1 cellular context compared by ENCODE assay signal in the genomic region with DNA sequence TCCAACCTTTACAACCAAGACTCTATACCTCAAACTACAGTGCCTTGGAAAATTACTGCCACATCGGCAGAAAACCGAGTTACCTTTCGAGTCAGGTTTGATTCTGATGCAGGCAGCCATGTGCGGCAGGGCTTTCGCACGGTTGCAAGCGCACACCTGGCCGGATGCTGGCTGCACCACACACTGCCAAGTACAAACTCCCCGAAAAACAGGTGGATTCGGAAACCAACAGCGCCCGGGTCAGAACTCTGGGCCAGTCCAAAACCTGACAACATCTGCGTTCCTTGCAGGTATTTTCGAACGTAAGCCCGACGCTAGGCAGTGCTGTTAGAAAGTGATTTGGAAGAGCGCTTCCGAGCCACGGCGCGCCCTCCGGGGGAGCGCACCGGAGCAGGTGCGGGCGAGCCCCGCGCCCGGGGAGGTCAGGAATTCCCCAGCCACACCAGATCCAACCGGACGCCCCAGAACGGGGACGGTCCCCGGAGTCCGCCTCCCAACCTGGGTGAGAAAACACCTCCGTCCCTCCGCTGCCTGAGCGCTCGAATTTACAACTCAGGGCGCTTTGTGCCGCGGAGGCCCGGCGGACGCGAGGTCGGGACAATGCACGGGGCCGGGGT.
A peak's percentile ranks its signal among the peaks of the same experiment; 100 is the strongest.
TF ChIP-seq lines count a peak whose summit lies in the region.

No MANE protein-coding gene starts in this region.

TF ChIP-seq in WTC11, 78 proteins besides CTCF, POLR2A, EP300 and RAD21 (continued from another document):
- TF ChIP-seq, protein P1, sequence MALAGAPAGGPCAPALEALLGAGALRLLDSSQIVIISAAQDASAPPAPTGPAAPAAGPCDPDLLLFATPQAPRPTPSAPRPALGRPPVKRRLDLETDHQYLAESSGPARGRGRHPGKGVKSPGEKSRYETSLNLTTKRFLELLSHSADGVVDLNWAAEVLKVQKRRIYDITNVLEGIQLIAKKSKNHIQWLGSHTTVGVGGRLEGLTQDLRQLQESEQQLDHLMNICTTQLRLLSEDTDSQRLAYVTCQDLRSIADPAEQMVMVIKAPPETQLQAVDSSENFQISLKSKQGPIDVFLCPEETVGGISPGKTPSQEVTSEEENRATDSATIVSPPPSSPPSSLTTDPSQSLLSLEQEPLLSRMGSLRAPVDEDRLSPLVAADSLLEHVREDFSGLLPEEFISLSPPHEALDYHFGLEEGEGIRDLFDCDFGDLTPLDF (CRISPR knock-in tag; IDR thresholded peaks at IDR 0.05) = no peak
- TF ChIP-seq GABPB1 (CRISPR knock-in tag; IDR thresholded peaks at IDR 0.05) (0 out of 2 replicates have a peak, but pooled peaks have one; percentile 27), PRRX2 (CRISPR knock-in tag; IDR thresholded peaks at IDR 0.05) (no peak), SOX15 (CRISPR knock-in tag; IDR thresholded peaks at IDR 0.05) (no peak), SMAD3 (CRISPR knock-in tag; IDR thresholded peaks at IDR 0.05; ENCODE audit: borderline replicate concordance) (no peak), MYBL2 (CRISPR knock-in tag; IDR thresholded peaks at IDR 0.05) (no peak), ZNF138 (CRISPR knock-in tag; conservative IDR thresholded peaks at IDR 0.05) (no peak)
- TF ChIP-seq, protein P2, sequence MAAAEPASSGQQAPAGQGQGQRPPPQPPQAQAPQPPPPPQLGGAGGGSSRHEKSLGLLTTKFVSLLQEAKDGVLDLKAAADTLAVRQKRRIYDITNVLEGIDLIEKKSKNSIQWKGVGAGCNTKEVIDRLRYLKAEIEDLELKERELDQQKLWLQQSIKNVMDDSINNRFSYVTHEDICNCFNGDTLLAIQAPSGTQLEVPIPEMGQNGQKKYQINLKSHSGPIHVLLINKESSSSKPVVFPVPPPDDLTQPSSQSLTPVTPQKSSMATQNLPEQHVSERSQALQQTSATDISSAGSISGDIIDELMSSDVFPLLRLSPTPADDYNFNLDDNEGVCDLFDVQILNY (CRISPR knock-in tag; IDR thresholded peaks at IDR 0.05) = no peak
- TF ChIP-seq, protein P3, sequence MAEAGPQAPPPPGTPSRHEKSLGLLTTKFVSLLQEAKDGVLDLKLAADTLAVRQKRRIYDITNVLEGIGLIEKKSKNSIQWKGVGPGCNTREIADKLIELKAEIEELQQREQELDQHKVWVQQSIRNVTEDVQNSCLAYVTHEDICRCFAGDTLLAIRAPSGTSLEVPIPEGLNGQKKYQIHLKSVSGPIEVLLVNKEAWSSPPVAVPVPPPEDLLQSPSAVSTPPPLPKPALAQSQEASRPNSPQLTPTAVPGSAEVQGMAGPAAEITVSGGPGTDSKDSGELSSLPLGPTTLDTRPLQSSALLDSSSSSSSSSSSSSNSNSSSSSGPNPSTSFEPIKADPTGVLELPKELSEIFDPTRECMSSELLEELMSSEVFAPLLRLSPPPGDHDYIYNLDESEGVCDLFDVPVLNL (CRISPR knock-in tag; IDR thresholded peaks at IDR 0.05; ENCODE audit: borderline replicate concordance, low read depth) = no peak
TF ChIP-seq in WTC11: peak in this region for 7.
